ENCODE assay signal across 8 cellular contexts in the genomic region with DNA sequence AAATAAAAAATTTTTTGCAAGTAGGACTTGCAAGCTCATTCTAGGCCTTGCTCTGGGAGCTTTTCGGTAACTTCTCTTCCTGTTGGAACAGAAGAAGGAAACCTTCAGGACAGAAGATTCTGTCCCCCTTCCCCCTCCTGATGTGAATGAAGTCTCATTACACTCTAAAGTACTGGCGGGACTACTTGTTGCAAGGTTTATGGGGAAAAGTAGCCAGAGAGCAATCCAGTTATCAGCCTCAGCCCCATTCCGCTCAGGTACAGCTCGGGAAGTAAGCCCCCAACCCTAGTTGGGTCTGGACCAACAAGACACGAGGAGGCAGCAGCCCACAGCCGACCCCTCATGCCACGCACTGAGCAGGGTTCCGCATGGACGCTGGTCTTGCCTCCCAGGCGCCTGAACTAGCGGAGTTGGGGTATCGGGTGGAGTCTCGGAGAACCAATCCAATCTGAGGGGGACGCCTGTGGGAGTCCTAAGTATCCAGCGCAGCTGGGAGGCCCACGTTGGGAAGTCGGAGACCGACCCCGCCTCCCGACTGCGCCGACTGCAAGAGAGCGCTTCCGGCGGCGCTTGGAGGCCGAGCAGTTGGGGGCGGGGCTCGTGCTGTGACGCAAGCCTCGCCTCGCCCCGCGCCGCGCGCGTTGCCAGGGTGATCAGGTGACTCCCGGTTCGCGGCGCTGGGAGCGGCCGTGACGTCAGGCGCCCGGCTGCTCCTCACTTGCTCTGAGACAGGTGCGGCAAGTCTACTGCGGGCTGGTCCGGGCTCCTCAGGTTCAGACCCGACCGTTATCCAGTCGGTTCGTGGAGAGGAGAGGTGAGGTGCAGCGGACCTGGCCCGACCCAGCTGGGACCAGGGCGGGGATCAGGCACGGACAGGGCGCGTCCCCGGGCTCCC. TPM values are rescaled to one million over a fixed set of nuclear protein-coding genes. Genes with fewer than 3 reads are reported as not detected.
DNase-seq lines count a peak whose midpoint lies in the region; ATAC-seq and TF ChIP-seq lines count a peak whose summit lies in the region.

CYSTM1 (plus strand) TSS at position 717 of the 895 bp plus-strand sequence. CDS start 19,278 bp downstream, outside the sequence.

- TF ChIP-seq POLR2A in right lobe of liver (IDR thresholded peaks at IDR 0.05): peak; percentile 88

- intact Hi-C loops in CD14-positive monocyte (cut with micrococcal nuclease) (no loop called here), dorsolateral prefrontal cortex (cut with DNase I) (loop anchor here in 1 of 2 donors (2.0 to 5.0 kb wide), 3 partner anchors 16 to 173 kb away; partner anchors contain the start of gene HBEGF), right lobe of liver (cut with DNase I) (no loop called here)

- CTCF ChIA-PET in activated CD4-positive, alpha-beta memory T cell treated with anti-CD3 and anti-CD28 coated beads, Interleukin-2, amount 10 ng/mL, durations not matched to agents 7 days and 5 days (lab: Charles Lee): interaction anchor here (0.9 to 1.4 kb wide), 5 partner anchors 18 to 399 kb away, joined by 3 to 5 read pairs (median 4); no protein-coding TSS in a partner anchor

- peaks cover 1 to 10% (median 5%) of the 10 kb centered on the region in 3 donors for H3K27me3 Mint-ChIP-seq in CD14-positive monocyte (ENCODE audit: low read depth in 3 of 3)
- peaks cover 2% of the 10 kb centered on the region for H3K27me3 Mint-ChIP-seq in activated CD4-positive, alpha-beta memory T cell treated with anti-CD3 and anti-CD28 coated beads, Interleukin-2, amount 10 ng/mL, durations not matched to agents 7 days and 5 days

- peaks cover 11% of the 10 kb centered on the region for H3K4me1 Mint-ChIP-seq in CD14-positive monocyte
- H3K4me1 Mint-ChIP-seq in activated CD4-positive, alpha-beta memory T cell treated with anti-CD3 and anti-CD28 coated beads, Interleukin-2, amount 10 ng/mL, durations not matched to agents 7 days and 5 days: peaks cover 19% of the 10 kb centered on the region

- H3K36me3 ChIP-seq in right lobe of liver: no peaks in the 10 kb centered on the region

- no peak for TF ChIP-seq CTCF in CD14-positive monocyte (IDR thresholded peaks at IDR 0.05)
- peak in 27 of 56 donors; percentile 11 to 57 (median 24) for TF ChIP-seq CTCF in dorsolateral prefrontal cortex (IDR thresholded peaks at IDR 0.05 in 54 of 56, conservative IDR thresholded peaks at IDR 0.05 in 2 of 56; ENCODE audit: low read depth in 1 of 56, partially characterized antibody in 56 of 56)
- no peak for TF ChIP-seq CTCF in right lobe of liver (IDR thresholded peaks at IDR 0.05)

- H3K4me3 ChIP-seq in dorsolateral prefrontal cortex: peak within 1 kb of the TSS; percentile 74 to 100 (median 97)
- peak within 1 kb of the TSS; percentile 70 to 95 (median 94) for H3K4me3 ChIP-seq in right lobe of liver

- H3K9me3 ChIP-seq in right lobe of liver: no peaks in the 10 kb centered on the region

- H3K9me3 Mint-ChIP-seq in CD14-positive monocyte: peaks cover 0 to 2% (median 0%) of the 10 kb centered on the region in 7 donors
- H3K9me3 Mint-ChIP-seq in activated CD4-positive, alpha-beta memory T cell treated with anti-CD3 and anti-CD28 coated beads, Interleukin-2, amount 10 ng/mL, durations not matched to agents 7 days and 5 days: no peaks in the 10 kb centered on the region

- H3K4me3 Mint-ChIP-seq in CD14-positive monocyte: peak within 1 kb of the TSS; percentile 98
- H3K4me3 Mint-ChIP-seq in activated CD4-positive, alpha-beta memory T cell treated with anti-CD3 and anti-CD28 coated beads, Interleukin-2, amount 10 ng/mL, durations not matched to agents 7 days and 5 days: peak within 1 kb of the TSS; percentile 97

- WGBS in right lobe of liver (ENCODE audit: insufficient coverage, low coverage, low lambda C conversion rate, missing lambda C conversion rate): 25% methylated on average over 6 of the region's 61 CpGs

- H3K27ac ChIP-seq in dorsolateral prefrontal cortex (peak within 1 kb of the TSS; percentile 63 to 100 (median 96)), right lobe of liver (peak within 1 kb of the TSS; percentile 94 to 98 (median 98))

- POLR2A ChIA-PET in activated CD4-positive, alpha-beta memory T cell treated with anti-CD3 and anti-CD28 coated beads, Interleukin-2, amount 10 ng/mL, durations not matched to agents 7 days and 5 days (lab: Charles Lee): interaction anchor here (1.0 to 1.1 kb wide), 2 partner anchors 15 to 171 kb away, joined by 3 to 5 read pairs; partner anchors contain the start of gene HBEGF

- H3K27me3 ChIP-seq in dorsolateral prefrontal cortex: no peaks in the 10 kb centered on the region
- no peaks in the 10 kb centered on the region for H3K27me3 ChIP-seq in right lobe of liver

- peak within 1 kb of the TSS; percentile 94 to 98 (median 97) for H3K27ac Mint-ChIP-seq in CD14-positive monocyte
- H3K27ac Mint-ChIP-seq in activated CD4-positive, alpha-beta memory T cell treated with anti-CD3 and anti-CD28 coated beads, Interleukin-2, amount 10 ng/mL, durations not matched to agents 7 days and 5 days: peak within 1 kb of the TSS; percentile 84

- ATAC-seq in GM19397 (IDR thresholded peaks at IDR 0.05; ENCODE audit: unreplicated experiment): peak; percentile 93
- ATAC-seq in HG03565 (IDR thresholded peaks at IDR 0.05; ENCODE audit: unreplicated experiment): peak; percentile 90
- ATAC-seq in right lobe of liver: peak; percentile 90 to 95 (median 94)

- H3K4me1 ChIP-seq in right lobe of liver: peaks cover 0 to 13% (median 2%) of the 10 kb centered on the region in 4 donors

- peaks cover 0 to 2% of the 10 kb centered on the region in 2 donors for H3K36me3 Mint-ChIP-seq in CD14-positive monocyte
- no peaks in the 10 kb centered on the region for H3K36me3 Mint-ChIP-seq in activated CD4-positive, alpha-beta memory T cell treated with anti-CD3 and anti-CD28 coated beads, Interleukin-2, amount 10 ng/mL, durations not matched to agents 7 days and 5 days (ENCODE audit: low read depth)

- DNase-seq in CD14-positive monocyte (ENCODE audit: low spot score) (peak; percentile 92), NCI-H82 (lab: John Stamatoyannopoulos, UW) (peak; percentile 97), dorsolateral prefrontal cortex (peak; percentile 87 to 95 (median 93)), right lobe of liver (peak; percentile 97 to 98 (median 98))
- peak; percentile 97 for DNase-seq in activated CD4-positive, alpha-beta memory T cell treated with anti-CD3 and anti-CD28 coated beads, Interleukin-2, amount 10 ng/mL, durations not matched to agents 7 days and 5 days
- DNase-seq in stimulated activated CD4-positive, alpha-beta T cell treated with anti-CD3 and anti-CD28 coated beads, Interleukin-4, amount 100 ng/mL, for 4 hours: peak; percentile 95 to 96

RNA-seq across cellular contexts. Expression of gene CYSTM1, which starts in this region (rescaled TPM):
- 10 to 100 TPM; 36.7 to 40.0 TPM for polyA plus RNA-seq in CD14-positive monocyte
- total RNA-seq in activated CD4-positive, alpha-beta memory T cell treated with anti-CD3 and anti-CD28 coated beads, Interleukin-2, amount 10 ng/mL, durations not matched to agents 7 days and 5 days: 10 to 100 TPM; 20.1 to 22.3 TPM
- total RNA-seq in dorsolateral prefrontal cortex (100 to 1,000 TPM in 1 of 120 experiments, 10 to 100 TPM in 119; 28.2 to 110 (median 55.2) TPM), right lobe of liver (10 to 100 TPM; 15.5 to 78.0 (median 29.8) TPM)

Comparison
In these comparisons a context has a peak if more than half of its experiments do, and no peak if none do; other contexts are left out.
1. Peak in every context shown above with its lines: DNase-seq, ATAC-seq, H3K4me3 ChIP-seq and H3K27ac ChIP-seq.